ENCODE assay signal across 21 cellular contexts in the genomic region with DNA sequence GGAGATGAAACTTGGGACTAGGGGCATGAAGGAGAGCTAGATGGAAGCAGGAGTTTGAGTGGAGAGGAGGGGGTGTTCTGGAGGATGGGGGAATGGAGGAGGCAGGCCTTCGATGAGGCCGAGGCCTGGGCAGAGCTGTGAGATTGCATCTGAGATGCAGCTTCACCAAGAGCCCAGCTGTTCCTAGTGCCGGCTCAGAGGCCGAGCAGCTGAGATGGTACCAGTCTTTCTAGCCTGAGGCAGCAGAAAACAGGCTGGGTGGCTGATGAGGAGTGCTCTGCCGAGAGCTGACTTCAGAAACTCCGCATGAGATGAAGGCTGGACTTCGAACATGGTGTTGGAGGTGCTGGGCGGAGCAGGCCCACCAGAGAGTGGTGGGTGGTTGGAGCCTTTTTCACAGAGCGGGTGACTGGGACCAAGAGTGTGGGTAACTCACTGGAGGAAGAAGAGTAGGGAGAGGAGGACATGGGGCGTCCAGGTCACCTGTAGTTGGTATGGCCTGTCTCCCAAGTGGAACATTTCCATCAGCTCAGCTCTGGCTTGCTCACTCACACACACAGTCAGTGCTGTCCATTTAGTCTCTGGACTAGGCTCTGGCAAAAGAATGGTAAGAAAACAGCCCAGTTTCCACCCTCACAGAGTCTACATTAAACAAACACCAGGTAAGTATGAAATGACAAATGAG. TPM values are rescaled to one million over a fixed set of nuclear protein-coding genes. Genes with fewer than 3 reads are reported as not detected.
A peak's percentile ranks its signal among the peaks of the same experiment; 100 is the strongest.
DNase-seq lines count a peak whose midpoint lies in the region; ATAC-seq and TF ChIP-seq lines count a peak whose summit lies in the region.
"Had no signal": no experiment of that assay in that cellular context is flagged by ENCODE, and none has a peak within 500 bp of the region (broad histone marks: within the 10 kb centered on the region; RNA-seq: fewer than 3 reads in every experiment).

No MANE protein-coding gene starts in this region.

- H3K4me3 Mint-ChIP-seq in glutamatergic neuron (ENCODE audit: unreplicated experiment) = no peak overlapping the region
- H3K4me3 Mint-ChIP-seq in stimulated activated naive B cell treated with anti-CD40 and anti-IgM and Interleukin-4, amounts not matched to agents 10 μg/mL and 1 μg/mL and 100 μg/mL, for 72 hours = no peak overlapping the region
- H3K4me3 Mint-ChIP-seq: activated T-helper 17 cell treated with anti-CD3 and anti-CD28 coated beads, Interleukin-2, amount 50 U/mL, for 72 hours; central memory CD8-positive, alpha-beta T cell; effector memory CD8-positive, alpha-beta T cell; mesothelial cell of epicardium had no signal

- H4K20me1 ChIP-seq in PC-3 (ENCODE audit: low read length) = no peaks in the 10 kb centered on the region

- H3K4me1 Mint-ChIP-seq in glutamatergic neuron (ENCODE audit: low read depth, unreplicated experiment) = peaks cover 9% of the 10 kb centered on the region
- peaks cover 2 to 4% of the 10 kb centered on the region in 2 donors for H3K4me1 Mint-ChIP-seq in stimulated activated naive B cell treated with anti-CD40 and anti-IgM and Interleukin-4, amounts not matched to agents 10 μg/mL and 1 μg/mL and 100 μg/mL, for 72 hours
- H3K4me1 Mint-ChIP-seq: mesothelial cell of epicardium had no signal

- no peak overlapping the region for H2AFZ ChIP-seq in PC-3 (ENCODE audit: low read length)

- CTCF ChIA-PET in PC-3 (lab: Charles Lee) = no interaction called here

- 96% methylated on average over 10 of the region's 10 CpGs for WGBS in sigmoid colon, 2 donors

- peaks cover 4% of the 10 kb centered on the region for H3K27me3 Mint-ChIP-seq in glutamatergic neuron (ENCODE audit: unreplicated experiment)
- peaks cover 49% of the 10 kb centered on the region in 2 donors for H3K27me3 Mint-ChIP-seq in stimulated activated naive B cell treated with anti-CD40 and anti-IgM and Interleukin-4, amounts not matched to agents 10 μg/mL and 1 μg/mL and 100 μg/mL, for 72 hours

- peaks cover 89% of the 10 kb centered on the region for H3K4me1 ChIP-seq in left ventricle myocardium inferior
- H3K4me1 ChIP-seq in sigmoid colon = peaks cover 0 to 30% (median 28%) of the 10 kb centered on the region in 4 donors
- H3K4me1 ChIP-seq in uterus = peaks cover 7 to 17% of the 10 kb centered on the region in 2 donors
- H3K4me1 ChIP-seq in PC-3 (ENCODE audit: insufficient read depth, low read length) = no peaks in the 10 kb centered on the region

- peaks cover 2% of the 10 kb centered on the region for H3K9me3 Mint-ChIP-seq in glutamatergic neuron (ENCODE audit: unreplicated experiment)
- H3K9me3 Mint-ChIP-seq in stimulated activated naive B cell treated with anti-CD40 and anti-IgM and Interleukin-4, amounts not matched to agents 10 μg/mL and 1 μg/mL and 100 μg/mL, for 72 hours = no peaks in the 10 kb centered on the region
- H3K9me3 Mint-ChIP-seq: activated T-helper 17 cell treated with anti-CD3 and anti-CD28 coated beads, Interleukin-2, amount 50 U/mL, for 72 hours; central memory CD8-positive, alpha-beta T cell; effector memory CD8-positive, alpha-beta T cell; mesothelial cell of epicardium had no signal

- H3K36me3 ChIP-seq in left ventricle myocardium inferior = peaks cover 14% of the 10 kb centered on the region
- H3K36me3 ChIP-seq in sigmoid colon = peaks cover 6 to 29% (median 21%) of the 10 kb centered on the region in 4 donors
- H3K36me3 ChIP-seq in uterus = no peaks in the 10 kb centered on the region
- H3K36me3 ChIP-seq in PC-3 (ENCODE audit: low read depth, low read length) = no peaks in the 10 kb centered on the region

- TF ChIP-seq EP300 in sigmoid colon (IDR thresholded peaks at IDR 0.05) = no peak

- POLR2A ChIA-PET in PC-3 (lab: Charles Lee; ENCODE audit: unreplicated experiment) = no interaction called here

- H3K9me3 ChIP-seq in left ventricle myocardium inferior (replicated peaks) = no peaks in the 10 kb centered on the region
- no peaks in the 10 kb centered on the region for H3K9me3 ChIP-seq in sigmoid colon
- H3K9me3 ChIP-seq in uterus = no peaks in the 10 kb centered on the region
- H3K9me3 ChIP-seq in PC-3 (ENCODE audit: low read length) = no peaks in the 10 kb centered on the region

- DNase-seq in left ventricle myocardium inferior = no peak
- no peak for DNase-seq in left cardiac atrium
- DNase-seq in glutamatergic neuron = no peak
- DNase-seq in sigmoid colon = no peak
- peak in 1 of 2 donors; percentile 24 for DNase-seq in uterus
- no peak for DNase-seq in stimulated activated naive B cell treated with anti-CD40 and anti-IgM and Interleukin-4, amounts not matched to agents 10 μg/mL and 1 μg/mL and 100 μg/mL, for 72 hours
- DNase-seq in PC-3 = no peak
- DNase-seq: activated CD4-positive, CD25-positive, alpha-beta regulatory T cell treated with anti-CD3 and anti-CD28 coated beads, Interleukin-2, amount 50 U/mL, for 72 hours; effector memory CD8-positive, alpha-beta T cell; GDM1; hippocampal formation; islet precursor cell; Karpas-422; NCI-H2171; NCI-H82 had no signal

- H3K9ac ChIP-seq in PC-3 (ENCODE audit: low read length) = no peak overlapping the region

- TF ChIP-seq CTCF in left ventricle myocardium inferior (IDR thresholded peaks at IDR 0.05; ENCODE audit: borderline replicate concordance) (no peak), glutamatergic neuron (IDR thresholded peaks at IDR 0.05; ENCODE audit: partially characterized antibody, unreplicated experiment) (no peak), sigmoid colon (IDR thresholded peaks at IDR 0.05) (no peak), uterus (IDR thresholded peaks at IDR 0.05) (no peak), PC-3 (conservative IDR thresholded peaks at IDR 0.05; ENCODE audit: low read depth, low read length) (no peak)

- H3K27ac Mint-ChIP-seq in glutamatergic neuron (ENCODE audit: unreplicated experiment) = peak overlapping the region; percentile 10
- H3K27ac Mint-ChIP-seq in stimulated activated naive B cell treated with anti-CD40 and anti-IgM and Interleukin-4, amounts not matched to agents 10 μg/mL and 1 μg/mL and 100 μg/mL, for 72 hours = no peak overlapping the region
- H3K27ac Mint-ChIP-seq: activated T-helper 17 cell treated with anti-CD3 and anti-CD28 coated beads, Interleukin-2, amount 50 U/mL, for 72 hours; effector memory CD8-positive, alpha-beta T cell; mesothelial cell of epicardium had no signal

- no peaks in the 10 kb centered on the region for H3F3A ChIP-seq in PC-3 (ENCODE audit: low read length, unreplicated experiment)

- no peaks in the 10 kb centered on the region for H3K79me2 ChIP-seq in PC-3 (ENCODE audit: low read length)

- H3K4me2 ChIP-seq in PC-3 (ENCODE audit: low read length) = no peak overlapping the region

- TF ChIP-seq POLR2A in sigmoid colon (IDR thresholded peaks at IDR 0.05) (no peak), uterus (IDR thresholded peaks at IDR 0.05) (no peak)

- no peaks in the 10 kb centered on the region for H3K36me3 Mint-ChIP-seq in glutamatergic neuron (ENCODE audit: unreplicated experiment)
- no peaks in the 10 kb centered on the region for H3K36me3 Mint-ChIP-seq in stimulated activated naive B cell treated with anti-CD40 and anti-IgM and Interleukin-4, amounts not matched to agents 10 μg/mL and 1 μg/mL and 100 μg/mL, for 72 hours
- H3K36me3 Mint-ChIP-seq: CD14-positive monocyte, mesothelial cell of epicardium had no signal

- ATAC-seq in left cardiac atrium = no peak
- ATAC-seq in stimulated activated naive B cell treated with anti-CD40 and anti-IgM and Interleukin-4, amounts not matched to agents 10 μg/mL and 1 μg/mL and 100 μg/mL, for 72 hours (replicated peaks) = no peak
- ATAC-seq in HG03159 (IDR thresholded peaks at IDR 0.05; ENCODE audit: unreplicated experiment) = no peak
- ATAC-seq in PC-3 = no peak
- ATAC-seq: activated T-helper 17 cell treated with anti-CD3 and anti-CD28 coated beads, Interleukin-2, amount 50 U/mL, for 72 hours; effector memory CD8-positive, alpha-beta T cell; GM12878 had no signal

- intact Hi-C loops in left ventricle myocardium inferior (cut with micrococcal nuclease) (no loop called here), left cardiac atrium (cut with DNase I) (loop anchor here in 1 of 2 donors (5.0 kb wide), 2 partner anchors 41 to 54 kb away; partner anchors contain the start of gene TMOD1), sigmoid colon (cut with DNase I) (no loop called here), uterus (cut with DNase I; ENCODE audit: low total_unique reads) (no loop called here), PC-3 (cut with micrococcal nuclease) (no loop called here)

- H3K9me2 ChIP-seq in PC-3 (replicated peaks; ENCODE audit: low read length) = no peaks in the 10 kb centered on the region

- H3K4me3 ChIP-seq in left ventricle myocardium inferior (no peak overlapping the region), sigmoid colon (no peak overlapping the region), uterus (no peak overlapping the region), PC-3 (ENCODE audit: low read length) (no peak overlapping the region)
- H3K4me3 ChIP-seq: GM12878 had no signal

- H3K27ac ChIP-seq in left ventricle myocardium inferior (replicated peaks) = peak overlapping the region; percentile 95
- H3K27ac ChIP-seq in sigmoid colon = peak overlapping the region; percentile 71 to 91 (median 78)
- peak overlapping the region; percentile 93 to 98 for H3K27ac ChIP-seq in uterus
- H3K27ac ChIP-seq in PC-3 (ENCODE audit: low read length) = no peak overlapping the region

- BruUV-seq in PC-3 (replicated peaks; lab: Mats Ljungman, UMichigan) = no TSS peak

- H3K27me3 ChIP-seq in left ventricle myocardium inferior (ENCODE audit: low read depth) = no peaks in the 10 kb centered on the region
- no peaks in the 10 kb centered on the region for H3K27me3 ChIP-seq in sigmoid colon
- no peaks in the 10 kb centered on the region for H3K27me3 ChIP-seq in uterus
- no peaks in the 10 kb centered on the region for H3K27me3 ChIP-seq in PC-3 (ENCODE audit: low read length)

RNA-seq across cellular contexts. Expression of gene TMOD1, which starts 54.7 kb away (rescaled TPM):
- total RNA-seq in left ventricle myocardium inferior (186 TPM), left cardiac atrium (100 to 1,000 TPM; 142 to 149 TPM), glutamatergic neuron (ENCODE audit: unreplicated experiment) (0.64 TPM), sigmoid colon (10 to 100 TPM; 28.5 to 56.8 (median 38.5) TPM), uterus (10 to 100 TPM in 3 of 4 donors, 1 to 10 TPM in 1; 5.9 to 93.7 (median 22.2) TPM), PC-3 (2014; rRNA removed) (not detected in 2 replicates)
- 1 to 10 TPM; 1.6 to 5.8 (median 4.2) TPM for polyA plus RNA-seq in sigmoid colon
